21 cellular contexts compared by ENCODE assay signal in the genomic region with DNA sequence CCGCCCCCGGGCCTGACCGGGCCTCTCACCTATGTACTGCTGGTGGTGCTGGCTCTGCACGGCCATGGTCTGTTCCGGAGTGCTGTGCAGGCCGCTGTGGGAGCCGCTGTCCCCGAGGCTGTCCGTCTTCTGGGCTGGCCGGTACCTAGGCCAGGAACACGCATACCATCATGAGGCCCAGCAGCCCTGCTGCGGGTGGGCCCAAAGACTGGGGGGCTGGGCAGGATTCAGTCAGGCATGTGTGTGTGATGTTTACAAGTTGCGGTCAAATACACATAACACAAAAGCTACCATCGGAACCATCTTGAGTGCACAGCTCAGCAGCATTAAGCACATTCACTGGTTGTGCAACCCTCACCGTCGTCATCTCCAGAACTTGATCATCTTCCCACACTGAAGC.
"Had no signal": no experiment of that assay in that cellular context is flagged by ENCODE, and none has a peak within 500 bp of the region (broad histone marks: within the 10 kb centered on the region; RNA-seq: fewer than 3 reads in every experiment).

No MANE protein-coding gene starts in this region.

- H3K9ac ChIP-seq: parathyroid adenoma had no signal

- H3K4me3 ChIP-seq: coronary artery, heart left ventricle, psoas muscle, right lobe of liver, suprapubic skin, thyroid gland, upper lobe of left lung, uterus had no signal

- H3K4me1 ChIP-seq: heart left ventricle, parathyroid adenoma, psoas muscle, right lobe of liver, suprapubic skin, thyroid gland, upper lobe of left lung, uterus had no signal

- H3K36me3 ChIP-seq: right lobe of liver, thyroid gland, uterus had no signal

- H3K27ac Mint-ChIP-seq: natural killer cell; stimulated activated effector memory CD8-positive, alpha-beta T cell treated with anti-CD3 and anti-CD28 coated beads, Interleukin-12 subunit alpha, Interleukin-12 subunit beta, amount 100 ng/mL, for 72 hours had no signal

- H3K36me3 Mint-ChIP-seq: natural killer cell had no signal

- H3K9me3 Mint-ChIP-seq: natural killer cell; neural crest cell; stimulated activated effector memory CD8-positive, alpha-beta T cell treated with anti-CD3 and anti-CD28 coated beads, Interleukin-12 subunit alpha, Interleukin-12 subunit beta, amount 100 ng/mL, for 72 hours had no signal

- FAIRE-seq: frontal cortex had no signal

- ATAC-seq: heart left ventricle; natural killer cell; psoas muscle; right lobe of liver; stimulated activated effector memory CD8-positive, alpha-beta T cell treated with anti-CD3 and anti-CD28 coated beads, Interleukin-12 subunit alpha, Interleukin-12 subunit beta, amount 100 ng/mL, for 72 hours; stimulated activated naive CD8-positive, alpha-beta T cell treated with anti-CD3 and anti-CD28 coated beads, Interleukin-15, Interleukin-2, amounts not matched to agents 100 U/mL and 50 U/mL, for 24 hours had no signal

- H3K27me3 ChIP-seq: heart left ventricle, right lobe of liver, suprapubic skin, thyroid gland, upper lobe of left lung, uterus had no signal

- DNase-seq: effector CD8-positive, alpha-beta T cell; heart left ventricle; hippocampal formation; kidney glomerular epithelial cell; natural killer cell; nucleus accumbens; retina; stimulated activated CD4-positive, alpha-beta T cell treated with anti-CD3 and anti-CD28 coated beads, Interleukin-4, amount 100 ng/mL, for 1 hour; stimulated activated CD8-positive, alpha-beta memory T cell treated with anti-CD3 and anti-CD28 coated beads, Interleukin-4, amount 100 ng/mL, for 48 hours; stimulated activated naive CD8-positive, alpha-beta T cell treated with anti-CD3 and anti-CD28 coated beads, Interleukin-15, Interleukin-2, amounts not matched to agents 100 U/mL and 50 U/mL, for 24 hours; thyroid gland; upper lobe of left lung; uterus had no signal

- H2AFZ ChIP-seq: parathyroid adenoma had no signal

- H3K4me3 Mint-ChIP-seq: natural killer cell; neural crest cell; stimulated activated effector memory CD8-positive, alpha-beta T cell treated with anti-CD3 and anti-CD28 coated beads, Interleukin-12 subunit alpha, Interleukin-12 subunit beta, amount 100 ng/mL, for 72 hours had no signal

- H3K79me2 ChIP-seq: parathyroid adenoma had no signal

- H3K9me3 ChIP-seq: heart left ventricle, psoas muscle, right lobe of liver, suprapubic skin, thyroid gland, upper lobe of left lung, uterus had no signal

- H3K27ac ChIP-seq: coronary artery, heart left ventricle, parathyroid adenoma, psoas muscle, right lobe of liver, suprapubic skin, thyroid gland, upper lobe of left lung, uterus had no signal
